9 cellular contexts compared by ENCODE assay signal in genomic region chr13:104571161-104571889, GRCh38.
DNase-seq lines count a peak whose midpoint lies in the region; ATAC-seq and TF ChIP-seq lines count a peak whose summit lies in the region.
"Had no signal": no experiment of that assay in that cellular context is flagged by ENCODE, and none has a peak within 500 bp of the region (broad histone marks: within the 10 kb centered on the region; RNA-seq: fewer than 3 reads in every experiment).

No MANE protein-coding gene starts in this region.

- H3K36me3 Mint-ChIP-seq in activated naive CD4-positive, alpha-beta T cell treated with anti-CD3 and anti-CD28 coated beads, Interleukin-2, amount 10 ng/mL, durations not matched to agents 7 days and 5 days: no peaks in the 10 kb centered on the region
- no peaks in the 10 kb centered on the region for H3K36me3 Mint-ChIP-seq in activated T-helper 17 cell treated with anti-CD3 and anti-CD28 coated beads, Interleukin-2, amount 50 U/mL, for 72 hours (ENCODE audit: low read depth)

- WGBS in adrenal gland, 4 donors: 31 to 35% (median 33%) methylated on average over 12 of the region's 12 CpGs

- no peak overlapping the region for H3K27ac Mint-ChIP-seq in activated naive CD4-positive, alpha-beta T cell treated with anti-CD3 and anti-CD28 coated beads, Interleukin-2, amount 10 ng/mL, durations not matched to agents 7 days and 5 days
- no peak overlapping the region for H3K27ac Mint-ChIP-seq in activated T-helper 17 cell treated with anti-CD3 and anti-CD28 coated beads, Interleukin-2, amount 50 U/mL, for 72 hours
- H3K27ac Mint-ChIP-seq: activated B cell treated with CpG ODN at 0.5 μM for 24 hours had no signal

- H3K27me3 ChIP-seq in GM06990 (replicated peaks; ENCODE audit: control insufficient read depth, insufficient read depth, low read length) (no peaks in the 10 kb centered on the region), adrenal gland (peaks cover 3% of the 10 kb centered on the region), left ventricle myocardium inferior (ENCODE audit: low read depth) (no peaks in the 10 kb centered on the region)

- no peaks in the 10 kb centered on the region for H3K27me3 Mint-ChIP-seq in activated naive CD4-positive, alpha-beta T cell treated with anti-CD3 and anti-CD28 coated beads, Interleukin-2, amount 10 ng/mL, durations not matched to agents 7 days and 5 days
- peaks cover 4% of the 10 kb centered on the region for H3K27me3 Mint-ChIP-seq in activated T-helper 17 cell treated with anti-CD3 and anti-CD28 coated beads, Interleukin-2, amount 50 U/mL, for 72 hours
- H3K27me3 Mint-ChIP-seq: activated B cell treated with CpG ODN at 0.5 μM for 24 hours had no signal

- H3K4me1 ChIP-seq in adrenal gland (replicated peaks in 1 of 2) (peaks cover 0 to 5% of the 10 kb centered on the region in 2 donors), left ventricle myocardium inferior (peaks cover 9% of the 10 kb centered on the region)

- H3K27ac ChIP-seq in adrenal gland (no peak overlapping the region), left ventricle myocardium inferior (replicated peaks) (no peak overlapping the region)

- CTCF ChIA-PET in activated naive CD4-positive, alpha-beta T cell treated with anti-CD3 and anti-CD28 coated beads, Interleukin-2, amount 10 ng/mL, durations not matched to agents 7 days and 5 days (lab: Charles Lee): no interaction called here

- TF ChIP-seq POLR2A in adrenal gland (IDR thresholded peaks at IDR 0.05): no peak

- H3K36me3 ChIP-seq in GM06990 (ENCODE audit: control insufficient read depth, insufficient read depth, low read length) (no peaks in the 10 kb centered on the region), adrenal gland (replicated peaks in 1 of 2) (no peaks in the 10 kb centered on the region), left ventricle myocardium inferior (no peaks in the 10 kb centered on the region)

- no peaks in the 10 kb centered on the region for H3K4me1 Mint-ChIP-seq in activated naive CD4-positive, alpha-beta T cell treated with anti-CD3 and anti-CD28 coated beads, Interleukin-2, amount 10 ng/mL, durations not matched to agents 7 days and 5 days
- H3K4me1 Mint-ChIP-seq in activated T-helper 17 cell treated with anti-CD3 and anti-CD28 coated beads, Interleukin-2, amount 50 U/mL, for 72 hours: no peaks in the 10 kb centered on the region
- H3K4me1 Mint-ChIP-seq: activated B cell treated with CpG ODN at 0.5 μM for 24 hours had no signal

- no peak for DNase-seq in GM06990 (ENCODE audit: extremely low read depth, insufficient read length)
- DNase-seq in NCI-H1092 treated with DMSO at 0.1 percent for 48 hours (lab: John Stamatoyannopoulos, UW): peak; percentile 58
- DNase-seq in adrenal gland: peak; percentile 71 to 89 (median 76)
- no peak for DNase-seq in left ventricle myocardium inferior
- DNase-seq in retina: peak; percentile 76
- DNase-seq in activated naive CD4-positive, alpha-beta T cell treated with anti-CD3 and anti-CD28 coated beads, Interleukin-2, amount 10 ng/mL, durations not matched to agents 7 days and 5 days: no peak
- DNase-seq: activated B cell treated with CpG ODN at 0.5 μM for 24 hours had no signal

- intact Hi-C loops in adrenal gland (cut with DNase I) (no loop called here), left ventricle myocardium inferior (cut with micrococcal nuclease) (no loop called here)

- H3K9me3 Mint-ChIP-seq in activated naive CD4-positive, alpha-beta T cell treated with anti-CD3 and anti-CD28 coated beads, Interleukin-2, amount 10 ng/mL, durations not matched to agents 7 days and 5 days: no peaks in the 10 kb centered on the region
- no peaks in the 10 kb centered on the region for H3K9me3 Mint-ChIP-seq in activated T-helper 17 cell treated with anti-CD3 and anti-CD28 coated beads, Interleukin-2, amount 50 U/mL, for 72 hours

- H3K9me3 ChIP-seq in adrenal gland (replicated peaks in 1 of 3) (no peaks in the 10 kb centered on the region), left ventricle myocardium inferior (replicated peaks) (no peaks in the 10 kb centered on the region)

- H3K4me3 Mint-ChIP-seq in activated naive CD4-positive, alpha-beta T cell treated with anti-CD3 and anti-CD28 coated beads, Interleukin-2, amount 10 ng/mL, durations not matched to agents 7 days and 5 days: no peak overlapping the region
- H3K4me3 Mint-ChIP-seq in activated T-helper 17 cell treated with anti-CD3 and anti-CD28 coated beads, Interleukin-2, amount 50 U/mL, for 72 hours: no peak overlapping the region
- H3K4me3 Mint-ChIP-seq: activated B cell treated with CpG ODN at 0.5 μM for 24 hours had no signal

- H3K4me3 ChIP-seq in GM06990 (replicated peaks; ENCODE audit: low read depth, low read length) (no peak overlapping the region), adrenal gland (no peak overlapping the region), left ventricle myocardium inferior (no peak overlapping the region)

- TF ChIP-seq CTCF in GM06990 (IDR thresholded peaks at IDR 0.05; ENCODE audit: insufficient read depth, low read length, poor library complexity, severe bottlenecking) (peak; percentile 26), adrenal gland (IDR thresholded peaks at IDR 0.05) (peak; percentile 50 to 76 (median 74)), left ventricle myocardium inferior (IDR thresholded peaks at IDR 0.05; ENCODE audit: borderline replicate concordance) (peak; percentile 72)

- no peak for ATAC-seq in activated T-helper 17 cell treated with anti-CD3 and anti-CD28 coated beads, Interleukin-2, amount 50 U/mL, for 72 hours (replicated peaks)
- no peak for ATAC-seq in activated CD4-positive, CD25-positive, alpha-beta regulatory T cell treated with anti-CD3 and anti-CD28 coated beads, Interleukin-2, amount 50 U/mL, for 24 hours

Comparison
In these comparisons a context has a peak if more than half of its experiments do, and no peak if none do; other contexts are left out.
1. DNase-seq: peak in NCI-H1092 treated with DMSO at 0.1 percent for 48 hours (single experiment), adrenal gland (7 of 7) and retina (single experiment); none in GM06990 (single experiment), left ventricle myocardium inferior (single experiment) and activated naive CD4-positive, alpha-beta T cell treated with anti-CD3 and anti-CD28 coated beads, Interleukin-2, amount 10 ng/mL, durations not matched to agents 7 days and 5 days (single experiment).
2. Peak in every context shown above with its lines, with median percentiles within 50 percentile points of each other: CTCF ChIP-seq.